ENCODE assay signal across 8 cellular contexts in the genomic region with DNA sequence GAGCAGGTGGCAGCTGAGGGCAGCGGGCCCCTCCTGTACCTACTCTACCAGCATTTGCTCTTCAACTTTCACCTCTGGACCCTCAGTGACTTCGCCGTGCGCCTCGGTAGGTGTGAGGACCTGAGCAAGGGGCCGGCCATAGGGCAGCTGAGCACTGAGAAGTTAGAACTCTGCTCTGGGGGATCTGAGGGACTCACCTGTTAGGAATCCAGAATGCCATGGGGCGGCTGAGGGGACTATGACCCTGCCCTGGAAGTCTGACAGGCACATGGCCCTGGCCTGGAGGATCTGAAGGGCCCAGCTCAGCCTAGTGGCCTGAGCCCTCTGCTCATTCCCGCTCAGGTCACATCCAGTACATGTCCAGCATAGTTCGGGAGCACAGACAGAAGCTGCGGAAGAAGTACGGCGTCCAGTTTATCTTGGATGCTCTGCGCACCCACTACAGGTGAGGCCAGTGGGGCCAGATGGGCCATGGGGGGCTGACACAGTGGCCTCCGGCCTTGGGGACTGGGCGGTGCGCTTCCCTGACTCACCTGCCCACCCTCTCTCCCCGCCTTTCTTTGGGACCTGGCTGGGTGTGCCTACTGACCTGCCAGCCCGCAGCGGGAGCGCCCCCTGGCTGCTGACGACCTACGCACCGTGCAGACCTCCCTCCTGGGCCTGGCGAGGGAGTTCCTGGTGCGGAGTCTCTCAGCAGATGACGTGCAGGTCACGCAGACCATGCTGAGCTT. TPM values are rescaled to one million over a fixed set of nuclear protein-coding genes. Genes with fewer than 3 reads are reported as not detected.
DNase-seq lines count a peak whose midpoint lies in the region; ATAC-seq and TF ChIP-seq lines count a peak whose summit lies in the region.

No MANE protein-coding gene starts in this region.

- no peak overlapping the region for H3K27ac ChIP-seq in left ventricle myocardium inferior (replicated peaks)

- no peak overlapping the region for H3K4me3 ChIP-seq in left ventricle myocardium inferior

- DNase-seq in SIG-M5 treated with dmso at 0.1 percent for 504 hours (lab: John Stamatoyannopoulos, UW; ENCODE audit: unreplicated experiment): peak; percentile 6
- DNase-seq in SIG-M5 (lab: John Stamatoyannopoulos, UW): no peak
- DNase-seq in SK-N-DZ (ENCODE audit: low spot score): peak; percentile 35
- DNase-seq in activated naive CD4-positive, alpha-beta T cell treated with anti-CD3 and anti-CD28 coated beads, Interleukin-2, amount 50 U/mL, for 72 hours (ENCODE audit: low spot score in 2 of 2): peak in 1 of 2 donors; percentile 79
- DNase-seq in left ventricle myocardium inferior: peak; percentile 77
- peak; percentile 59 to 67 for DNase-seq in stimulated activated CD4-positive, alpha-beta T cell treated with anti-CD3 and anti-CD28 coated beads, Interleukin-15, amount 100 ng/mL, for 1 hour (ENCODE audit: low read depth in 1 of 2, low spot score in 1 of 2)
- DNase-seq in NCI-H1105 treated with DMSO at 0.1 percent for 48 hours (lab: John Stamatoyannopoulos, UW): no peak

- no peaks in the 10 kb centered on the region for H3K9me3 ChIP-seq in left ventricle myocardium inferior (replicated peaks)

- H3K27me3 ChIP-seq in left ventricle myocardium inferior (ENCODE audit: low read depth): no peaks in the 10 kb centered on the region

- no peaks in the 10 kb centered on the region for H3K4me1 ChIP-seq in left ventricle myocardium inferior

- peak; percentile 87 for TF ChIP-seq CTCF in left ventricle myocardium inferior (IDR thresholded peaks at IDR 0.05; ENCODE audit: borderline replicate concordance)

- no peaks in the 10 kb centered on the region for H3K9me3 Mint-ChIP-seq in activated naive CD4-positive, alpha-beta T cell treated with anti-CD3 and anti-CD28 coated beads, Interleukin-2, amount 50 U/mL, for 72 hours

- peak overlapping the region in 1 of 2 donors; percentile 70 for H3K27ac Mint-ChIP-seq in activated naive CD4-positive, alpha-beta T cell treated with anti-CD3 and anti-CD28 coated beads, Interleukin-2, amount 50 U/mL, for 72 hours

- peaks cover 47% of the 10 kb centered on the region for H3K36me3 ChIP-seq in left ventricle myocardium inferior

- ATAC-seq in activated naive CD4-positive, alpha-beta T cell treated with anti-CD3 and anti-CD28 coated beads, Interleukin-2, amount 50 U/mL, for 72 hours: peak; percentile 67 to 77
- ATAC-seq in GM19467 (IDR thresholded peaks at IDR 0.05; ENCODE audit: unreplicated experiment): no peak

- peaks cover 0 to 10% of the 10 kb centered on the region in 2 donors for H3K36me3 Mint-ChIP-seq in activated naive CD4-positive, alpha-beta T cell treated with anti-CD3 and anti-CD28 coated beads, Interleukin-2, amount 50 U/mL, for 72 hours

- intact Hi-C loops in left ventricle myocardium inferior (cut with micrococcal nuclease): loop anchor here (5.0 kb wide), 1 partner anchor 76 kb away; no protein-coding TSS in a partner anchor

RNA-seq across cellular contexts. Expression of gene NBEAL2, which starts 18.8 kb away (rescaled TPM):
- polyA plus RNA-seq in SK-N-DZ (2014; cell fraction: cytosol; rRNA removed): 16.6 and 28.4 TPM in 2 replicates
- polyA plus RNA-seq in SK-N-DZ (2014; cell fraction: nucleus; rRNA removed): 172 and 188 TPM in 2 replicates
- total RNA-seq in activated naive CD4-positive, alpha-beta T cell treated with anti-CD3 and anti-CD28 coated beads, Interleukin-2, amount 50 U/mL, for 72 hours: 100 to 1,000 TPM in 1 of 2 donors, 10 to 100 TPM in 1; 75.7 to 122 TPM
- total RNA-seq in left ventricle myocardium inferior: 12.6 TPM

RNA-seq across cellular contexts. Expression of gene CCDC12, which starts 21.7 kb away (rescaled TPM):
- 35.9 and 41.7 TPM in 2 replicates for polyA plus RNA-seq in SK-N-DZ (2014; cell fraction: cytosol; rRNA removed)
- polyA plus RNA-seq in SK-N-DZ (2014; cell fraction: nucleus; rRNA removed): 17.9 and 25.1 TPM in 2 replicates
- 10 to 100 TPM; 49.3 to 55.2 TPM for total RNA-seq in activated naive CD4-positive, alpha-beta T cell treated with anti-CD3 and anti-CD28 coated beads, Interleukin-2, amount 50 U/mL, for 72 hours
- total RNA-seq in left ventricle myocardium inferior: 31.0 TPM

Comparison
In these comparisons a context has a peak if more than half of its experiments do, and no peak if none do; other contexts are left out.
1. DNase-seq: peak in SIG-M5 treated with dmso at 0.1 percent for 504 hours (single experiment), SK-N-DZ (single experiment), left ventricle myocardium inferior (single experiment) and stimulated activated CD4-positive, alpha-beta T cell treated with anti-CD3 and anti-CD28 coated beads, Interleukin-15, amount 100 ng/mL, for 1 hour (2 of 2); none in SIG-M5 (single experiment) and NCI-H1105 treated with DMSO at 0.1 percent for 48 hours (single experiment).